18 cellular contexts compared by ENCODE assay signal in the genomic region with DNA sequence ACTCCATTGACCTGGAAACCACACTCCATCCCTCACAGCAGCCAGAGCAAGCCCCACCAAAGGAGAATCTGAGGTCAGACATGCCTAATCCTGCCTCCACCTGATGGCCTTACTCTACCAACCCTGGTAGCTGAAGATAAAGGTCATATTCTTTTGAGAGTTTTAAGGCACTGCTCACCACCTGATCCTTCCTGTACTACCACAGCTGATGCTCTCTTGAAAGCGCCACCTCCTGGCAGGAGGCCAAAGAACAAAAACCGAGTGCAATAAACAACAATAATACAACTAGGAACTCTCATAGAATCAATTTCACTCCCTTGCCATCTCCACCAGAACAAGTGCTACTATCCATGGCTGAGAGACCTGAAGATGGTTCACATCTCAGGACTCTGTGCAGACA.
DNase-seq lines count a peak whose midpoint lies in the region; ATAC-seq, FAIRE-seq and TF ChIP-seq lines count a peak whose summit lies in the region.
"Had no signal": no experiment of that assay in that cellular context is flagged by ENCODE, and none has a peak within 500 bp of the region (broad histone marks: within the 10 kb centered on the region; RNA-seq: fewer than 3 reads in every experiment).

No MANE protein-coding gene starts in this region.

- peak; percentile 56 for ATAC-seq in GM19467 (IDR thresholded peaks at IDR 0.05; ENCODE audit: unreplicated experiment)
- ATAC-seq in HG03378 (IDR thresholded peaks at IDR 0.05; ENCODE audit: unreplicated experiment) = peak; percentile 59
- ATAC-seq in GM12878 = peak; percentile 41
- ATAC-seq in HG02885 (IDR thresholded peaks at IDR 0.05; ENCODE audit: poor library complexity, unreplicated experiment) = no peak
- no peak for ATAC-seq in GM18907 (IDR thresholded peaks at IDR 0.05; ENCODE audit: unreplicated experiment)
- ATAC-seq: sciatic nerve had no signal

- POLR2A ChIA-PET in GM12878 (lab: Charles Lee) = no interaction called here

- in situ Hi-C loops in GM12878 (cut with MboI) = no loop called here
- in situ Hi-C loops in mammary epithelial cell (cut with MboI; ENCODE audit: low sequenced_read_pairs in 2 of 2) = no loop called here

- peak; percentile 34; the same call in 1 of the 2 replicates for TF ChIP-seq CTCF in GM12875 (IDR thresholded peaks at IDR 0.05; ENCODE audit: borderline replicate concordance, insufficient read depth, low read depth, low read length)
- peak in 2 of 3 experiments; percentile 11 to 19; a peak in 1 of 6 replicates for TF ChIP-seq CTCF in GM12878 (IDR thresholded peaks at IDR 0.05 in 2 of 3, conservative IDR thresholded peaks at IDR 0.05 in 1 of 3; ENCODE audit: control insufficient read depth in 2 of 3, extremely low read depth in 1 of 3, insufficient read depth in 1 of 3, low read depth in 3 of 3, low read length in 3 of 3)
- no peak for TF ChIP-seq CTCF in mammary epithelial cell (conservative IDR thresholded peaks at IDR 0.05 in 1 of 2, IDR thresholded peaks at IDR 0.05 in 1 of 2; ENCODE audit: extremely low read depth in 1 of 2, insufficient read depth in 1 of 2, low read depth in 1 of 2, low read length in 2 of 2)

- H3K36me3 ChIP-seq in GM12878 (ENCODE audit: control insufficient read depth in 2 of 2, insufficient read depth in 2 of 2, low read length in 1 of 2) = no peaks in the 10 kb centered on the region
- no peaks in the 10 kb centered on the region for H3K36me3 ChIP-seq in mammary epithelial cell (ENCODE audit: insufficient read depth, low read length)
- H3K36me3 ChIP-seq: BLaER1 treated with 17β-estradiol and CSF1 and Interleukin-3, amounts not matched to agents 10 nM and 100 nM; neutrophil; transverse colon had no signal

- TF ChIP-seq RAD21 in GM12878 (IDR thresholded peaks at IDR 0.05; ENCODE audit: insufficient read depth, low read depth, low read length) = no peak

- H3K4me1 ChIP-seq in GM12878 (ENCODE audit: control insufficient read depth, insufficient read depth, low read length) (no peaks in the 10 kb centered on the region), mammary epithelial cell (ENCODE audit: insufficient read depth, low read length) (no peaks in the 10 kb centered on the region)
- H3K4me1 ChIP-seq: BLaER1 treated with 17β-estradiol and CSF1 and Interleukin-3, amounts not matched to agents 10 nM and 100 nM; transverse colon had no signal

- no peaks in the 10 kb centered on the region for H3K9me3 ChIP-seq in GM12878 (replicated peaks; ENCODE audit: control insufficient read depth, insufficient read depth, low read length)
- H3K9me3 ChIP-seq in mammary epithelial cell (replicated peaks; ENCODE audit: insufficient read depth, low read length) = no peaks in the 10 kb centered on the region
- H3K9me3 ChIP-seq: neutrophil, transverse colon had no signal

- intact Hi-C loops in GM12878 (cut with micrococcal nuclease; ENCODE audit: unreplicated experiment) (no loop called here), mammary epithelial cell (cut with micrococcal nuclease) (no loop called here)

- H3K27ac ChIP-seq in GM12878 (ENCODE audit: control insufficient read depth, insufficient read depth) (no peak overlapping the region), mammary epithelial cell (ENCODE audit: insufficient read depth, low read depth, low read length) (no peak overlapping the region)
- H3K27ac ChIP-seq: BLaER1 treated with 17β-estradiol and CSF1 and Interleukin-3, amounts not matched to agents 10 nM and 100 nM; neutrophil; transverse colon had no signal

- no peaks in the 10 kb centered on the region for H3K79me2 ChIP-seq in GM12878 (ENCODE audit: control insufficient read depth, insufficient read depth, low read length)
- no peaks in the 10 kb centered on the region for H3K79me2 ChIP-seq in mammary epithelial cell (ENCODE audit: insufficient read depth, low read length)

- RAD21 ChIA-PET in GM12878 (lab: Charles Lee; ENCODE audit: unreplicated experiment) = no interaction called here

- dilution Hi-C loops in mammary epithelial cell (cut with HindIII; ENCODE audit: low sequenced_read_pairs) = no loop called here

- no peak for DNase-seq in GM12878 (ENCODE audit: low read depth, low spot score)
- DNase-seq in globus pallidus (ENCODE audit: low spot score) = no peak
- no peak for DNase-seq in mammary epithelial cell
- DNase-seq: activated CD4-positive, alpha-beta T cell treated with anti-CD3 and anti-CD28 coated beads, Interleukin-2, amount 50 U/mL, for 1 hour; amniotic stem cell; DMS79 treated with DMSO at 0.1 percent for 48 hours; NCI-H2029 treated with DMSO at 0.1 percent for 48 hours; stimulated activated CD4-positive, alpha-beta T cell treated with anti-CD3 and anti-CD28 coated beads, Interleukin-4, amount 100 ng/mL, for 24 hours; transverse colon had no signal

- BruUV-seq in GM12878 (replicated peaks; lab: Mats Ljungman, UMichigan) = no TSS peak
- BruUV-seq in mammary epithelial cell (replicated peaks; lab: Mats Ljungman, UMichigan) = no TSS peak

- H3K9ac ChIP-seq in GM12878 (ENCODE audit: control insufficient read depth, insufficient read depth, low read length) (no peak overlapping the region), mammary epithelial cell (ENCODE audit: insufficient read depth, low read length) (no peak overlapping the region)
- H3K9ac ChIP-seq: BLaER1 treated with 17β-estradiol and CSF1 and Interleukin-3, amounts not matched to agents 10 nM and 100 nM had no signal

- FAIRE-seq in GM12878 (lab: Jason Lieb, UNC) = no peak
- FAIRE-seq: keratinocyte had no signal

- H3K4me2 ChIP-seq in GM12878 (ENCODE audit: control insufficient read depth, insufficient read depth) (no peak overlapping the region), mammary epithelial cell (ENCODE audit: insufficient read depth, low read depth, low read length) (no peak overlapping the region)
- H3K4me2 ChIP-seq: BLaER1 treated with 17β-estradiol and CSF1 and Interleukin-3, amounts not matched to agents 10 nM and 100 nM had no signal

- H3K4me3 ChIP-seq in GM12875 (ENCODE audit: low read depth, low read length) (no peak overlapping the region), GM12878 (no peak overlapping the region), mammary epithelial cell (replicated peaks in 1 of 3; ENCODE audit: insufficient read depth in 1 of 3, low read depth in 2 of 3, low read length in 3 of 3) (no peak overlapping the region)
- H3K4me3 ChIP-seq: BLaER1 treated with 17β-estradiol and CSF1 and Interleukin-3, amounts not matched to agents 10 nM and 100 nM; transverse colon had no signal

- H2AFZ ChIP-seq in GM12878 (ENCODE audit: control insufficient read depth, low read depth, low read length) (no peak overlapping the region), mammary epithelial cell (ENCODE audit: low read depth, low read length) (no peak overlapping the region)

- TF ChIP-seq EP300 in GM12878 (IDR thresholded peaks at IDR 0.05; ENCODE audit: borderline replicate concordance in 1 of 2, control insufficient read depth in 1 of 2, low read depth in 2 of 2, low read length in 2 of 2) = no peak

- CTCF ChIA-PET in GM12878 (lab: Yijun Ruan, JAX) = interaction anchor here (0.7 to 1.8 kb wide), 4 partner anchors 10 to 721 kb away, joined by 4 read pairs; no protein-coding TSS in a partner anchor
- CTCF ChIA-PET in mammary epithelial cell (lab: Charles Lee; ENCODE audit: low non-redundant PET) = no interaction called here

- WGBS in GM12878 (ENCODE audit: insufficient coverage, insufficient replicate concordance, low lambda C conversion rate, missing lambda C conversion rate) = 45% methylated on average over 2 of the region's 2 CpGs
- WGBS in mammary epithelial cell (ENCODE audit: low coverage, missing lambda C conversion rate) = 88% methylated on average over 1 of the region's 2 CpGs

- TF ChIP-seq POLR2A in GM12878 (IDR thresholded peaks at IDR 0.05; ENCODE audit: low read depth, low read length) = no peak

- H4K20me1 ChIP-seq in GM12878 (ENCODE audit: control insufficient read depth, insufficient read depth) = no peaks in the 10 kb centered on the region
- H4K20me1 ChIP-seq in mammary epithelial cell (ENCODE audit: insufficient read depth, low read length) = no peaks in the 10 kb centered on the region
- H4K20me1 ChIP-seq: BLaER1 treated with 17β-estradiol and CSF1 and Interleukin-3, amounts not matched to agents 10 nM and 100 nM had no signal

- SMC1A ChIA-PET in GM12878 (lab: Charles Lee; ENCODE audit: uncharacterized antibody, unreplicated experiment) = interaction anchor here (0.7 to 2.1 kb wide), 3 partner anchors 12 to 221 kb away, joined by 3 to 6 read pairs (median 3); no protein-coding TSS in a partner anchor

- H3K27me3 ChIP-seq in GM12878 (replicated peaks in 1 of 2; ENCODE audit: control insufficient read depth in 2 of 2, insufficient read depth in 2 of 2, low read length in 1 of 2) (no peaks in the 10 kb centered on the region), mammary epithelial cell (ENCODE audit: insufficient read depth, low read length) (no peaks in the 10 kb centered on the region)
- H3K27me3 ChIP-seq: BLaER1 treated with 17β-estradiol and CSF1 and Interleukin-3, amounts not matched to agents 10 nM and 100 nM; neutrophil; transverse colon had no signal

TF ChIP-seq in GM12878, 131 proteins besides CTCF, POLR2A, EP300 and RAD21:
- TF ChIP-seq CREB1 (IDR thresholded peaks at IDR 0.05; ENCODE audit: low read depth) (no peak), SMC3 (IDR thresholded peaks at IDR 0.05; ENCODE audit: borderline replicate concordance, low read length) (peak; percentile 21; the same call in 1 of the 2 replicates)
TF ChIP-seq in GM12878: peak in this region for 1.

Comparison
In these comparisons a context has a peak if more than half of its experiments do, and no peak if none do; other contexts are left out.
1. CTCF ChIP-seq: peak in GM12875 (single experiment) and GM12878 (2 of 3); none in mammary epithelial cell (0 of 2).
2. ATAC-seq: peak in GM19467 (single experiment), HG03378 (single experiment) and GM12878 (single experiment); none in HG02885 (single experiment) and GM18907 (single experiment).